8 cellular contexts compared by ENCODE assay signal in the genomic region with DNA sequence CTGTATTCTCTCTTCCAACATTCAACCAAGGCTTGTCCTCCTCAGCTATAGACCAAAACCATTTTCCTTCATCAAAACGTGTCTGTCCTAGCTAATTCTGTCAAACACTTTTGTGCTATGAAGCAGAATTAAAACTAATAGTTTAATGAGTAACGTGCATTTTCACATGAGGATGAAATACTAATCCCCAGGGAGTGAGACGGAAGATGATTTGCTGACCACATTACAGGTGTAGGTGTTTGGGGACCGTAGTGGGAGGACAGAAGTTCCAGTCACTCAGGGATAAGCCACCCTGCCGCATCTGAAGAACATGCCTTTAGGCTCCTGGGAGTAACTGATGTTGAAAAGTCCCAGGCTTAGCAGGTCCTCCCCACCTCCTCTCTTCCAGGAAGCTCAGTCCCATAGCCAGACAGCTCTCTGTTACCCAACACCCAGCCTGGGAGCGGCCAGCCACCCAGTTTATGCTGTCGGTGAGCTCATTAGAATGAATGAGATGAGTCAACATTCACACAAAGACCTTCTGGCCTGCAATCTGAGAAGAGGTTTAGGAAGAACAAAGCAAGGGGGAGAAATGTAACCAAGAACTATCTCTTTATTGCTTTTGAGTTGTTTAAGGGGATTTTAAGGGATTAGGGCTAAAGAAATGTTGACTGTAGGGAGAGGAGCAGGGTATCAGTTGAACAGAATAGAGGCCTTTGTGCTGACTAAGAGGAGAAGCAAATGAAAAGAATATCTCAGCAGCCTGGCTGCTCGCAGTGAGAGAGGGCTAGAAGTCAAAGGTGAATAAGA.
DNase-seq lines count a peak whose midpoint lies in the region; ATAC-seq, FAIRE-seq and TF ChIP-seq lines count a peak whose summit lies in the region.

No MANE protein-coding gene starts in this region.

- H3K4me3 ChIP-seq in GM23338 (no peak overlapping the region), IMR-90 (ENCODE audit: insufficient read depth, low read depth, low read length) (no peak overlapping the region), mammary epithelial cell (replicated peaks in 1 of 3; ENCODE audit: insufficient read depth in 1 of 3, low read depth in 2 of 3, low read length in 3 of 3) (no peak overlapping the region), small intestine (ENCODE audit: low read depth in 1 of 2, low read length in 2 of 2) (no peak overlapping the region)
- no peak overlapping the region for H3K4me3 ChIP-seq in CD8-positive, alpha-beta memory T cell (ENCODE audit: low read length)

- H3K36me3 Mint-ChIP-seq in GM23338 (ENCODE audit: low read depth): no peaks in the 10 kb centered on the region
- H3K36me3 Mint-ChIP-seq in CD8-positive, alpha-beta memory T cell: no peaks in the 10 kb centered on the region

- H3K9me3 ChIP-seq in IMR-90 (ENCODE audit: control insufficient read depth, insufficient read depth, low read length) (no peaks in the 10 kb centered on the region), mammary epithelial cell (replicated peaks; ENCODE audit: insufficient read depth, low read length) (no peaks in the 10 kb centered on the region), small intestine (ENCODE audit: control insufficient read depth, low read depth) (no peaks in the 10 kb centered on the region)
- H3K9me3 ChIP-seq in CD8-positive, alpha-beta memory T cell (ENCODE audit: low read length): no peaks in the 10 kb centered on the region

- no peak overlapping the region for H2BK20ac ChIP-seq in IMR-90 (ENCODE audit: low read depth, low read length)

- FAIRE-seq in small intestine (lab: Jason Lieb, UNC): no peak

- no peak overlapping the region; the same call in 1 of the 2 replicates for H3K4me2 ChIP-seq in GM23338
- H3K4me2 ChIP-seq in IMR-90 (ENCODE audit: low read depth, low read length): no peak overlapping the region
- H3K4me2 ChIP-seq in mammary epithelial cell (ENCODE audit: insufficient read depth, low read depth, low read length): no peak overlapping the region

- DNase-seq in GM04503 (ENCODE audit: low read depth): peak; percentile 5
- DNase-seq in GM23338 (ENCODE audit: low spot score): peak; percentile 73
- DNase-seq in IMR-90: peak; percentile 3
- peak; percentile 81 for DNase-seq in mammary epithelial cell
- no peak for DNase-seq in cerebellar cortex (ENCODE audit: low spot score)
- no peak for DNase-seq in CD8-positive, alpha-beta memory T cell
- no peak for DNase-seq in Right ventricle myocardium inferior (ENCODE audit: missing footprints)
- no peak for DNase-seq in small intestine

- no peaks in the 10 kb centered on the region for H3K27me3 ChIP-seq in GM23338 (ENCODE audit: insufficient read depth)
- no peaks in the 10 kb centered on the region for H3K27me3 ChIP-seq in IMR-90 (ENCODE audit: control insufficient read depth, insufficient read depth, low read length)
- peaks cover 3% of the 10 kb centered on the region for H3K27me3 ChIP-seq in mammary epithelial cell (ENCODE audit: insufficient read depth, low read length)
- no peaks in the 10 kb centered on the region for H3K27me3 ChIP-seq in CD8-positive, alpha-beta memory T cell (ENCODE audit: insufficient read depth, low read length, poor library complexity, severe bottlenecking)
- no peaks in the 10 kb centered on the region for H3K27me3 ChIP-seq in small intestine (ENCODE audit: control insufficient read depth in 2 of 2, insufficient read depth in 2 of 2, low read length in 2 of 2)

- H3K9me2 ChIP-seq in GM23338 (ENCODE audit: insufficient read depth): peaks cover 4% of the 10 kb centered on the region; the same call in 1 of the 2 replicates

- TF ChIP-seq POLR2A in IMR-90 (IDR thresholded peaks at IDR 0.05; ENCODE audit: low read depth, low read length): no peak

- H4K20me1 ChIP-seq in GM23338 (replicated peaks; ENCODE audit: insufficient read depth): no peaks in the 10 kb centered on the region
- no peaks in the 10 kb centered on the region for H4K20me1 ChIP-seq in IMR-90 (ENCODE audit: insufficient read depth, low read length)
- no peaks in the 10 kb centered on the region for H4K20me1 ChIP-seq in mammary epithelial cell (ENCODE audit: insufficient read depth, low read length)

- H3K27me3 Mint-ChIP-seq in GM23338 (ENCODE audit: insufficient read depth, low read depth, poor library complexity): peaks cover 8% of the 10 kb centered on the region
- H3K27me3 Mint-ChIP-seq in CD8-positive, alpha-beta memory T cell: peaks cover 10 to 26% of the 10 kb centered on the region in 2 donors

- H3K9ac ChIP-seq in IMR-90 (ENCODE audit: low read depth, low read length) (no peak overlapping the region), mammary epithelial cell (ENCODE audit: insufficient read depth, low read length) (no peak overlapping the region)

- peaks cover 17% of the 10 kb centered on the region for H3K4me1 Mint-ChIP-seq in GM23338
- no peaks in the 10 kb centered on the region for H3K4me1 Mint-ChIP-seq in CD8-positive, alpha-beta memory T cell

- H2BK120ac ChIP-seq in IMR-90 (ENCODE audit: low read depth, low read length): no peak overlapping the region

- H3K27ac Mint-ChIP-seq in GM23338: peak overlapping the region; percentile 58
- no peak overlapping the region for H3K27ac Mint-ChIP-seq in CD8-positive, alpha-beta memory T cell

- H2AFZ ChIP-seq in GM23338: peak overlapping the region; percentile 11; the same call in 1 of the 2 replicates
- H2AFZ ChIP-seq in IMR-90 (replicated peaks; ENCODE audit: low read length, poor library complexity): peak overlapping the region; percentile 33
- no peak overlapping the region for H2AFZ ChIP-seq in mammary epithelial cell (ENCODE audit: low read depth, low read length)

- H3K4ac ChIP-seq in IMR-90 (ENCODE audit: low read depth, low read length): no peak overlapping the region

- H3K36me3 ChIP-seq in GM23338 (ENCODE audit: insufficient read depth) (no peaks in the 10 kb centered on the region), IMR-90 (ENCODE audit: control insufficient read depth, insufficient read depth, low read length) (no peaks in the 10 kb centered on the region), mammary epithelial cell (ENCODE audit: insufficient read depth, low read length) (no peaks in the 10 kb centered on the region), small intestine (ENCODE audit: control insufficient read depth in 2 of 2, insufficient read depth in 2 of 2, low read length in 2 of 2) (no peaks in the 10 kb centered on the region)
- H3K36me3 ChIP-seq in CD8-positive, alpha-beta memory T cell (ENCODE audit: insufficient read depth, low read length): no peaks in the 10 kb centered on the region

- no peak overlapping the region for H3K18ac ChIP-seq in IMR-90 (ENCODE audit: low read depth, low read length)

- no peak overlapping the region for H3K56ac ChIP-seq in IMR-90 (ENCODE audit: extremely low read depth, insufficient read depth, low read length)

- no peak overlapping the region for H3K4me3 Mint-ChIP-seq in GM23338
- no peak overlapping the region for H3K4me3 Mint-ChIP-seq in CD8-positive, alpha-beta memory T cell

- no peak for TF ChIP-seq RAD21 in IMR-90 (IDR thresholded peaks at IDR 0.05; ENCODE audit: low read length)

- no peaks in the 10 kb centered on the region for H3F3A ChIP-seq in GM23338 (replicated peaks; ENCODE audit: low read depth)

- WGBS in IMR-90 (ENCODE audit: extremely low coverage in 2 of 2, insufficient read length in 1 of 2), 2 experiments: no CpG with 5 or more reads among the region's 8 CpGs
- WGBS in mammary epithelial cell (ENCODE audit: low coverage, missing lambda C conversion rate): 78% methylated on average over 7 of the region's 8 CpGs
- 48 to 54% (median 53%) methylated on average over 8 of the region's 8 CpGs for WGBS in small intestine, 3 donors

- peaks cover 15% of the 10 kb centered on the region for H3K4me1 ChIP-seq in GM23338 (ENCODE audit: insufficient read depth)
- no peaks in the 10 kb centered on the region for H3K4me1 ChIP-seq in IMR-90 (ENCODE audit: control insufficient read depth, insufficient read depth, low read length)
- H3K4me1 ChIP-seq in mammary epithelial cell (ENCODE audit: insufficient read depth, low read length): peaks cover 3% of the 10 kb centered on the region
- H3K4me1 ChIP-seq in CD8-positive, alpha-beta memory T cell (ENCODE audit: insufficient read depth, low read length): no peaks in the 10 kb centered on the region
- H3K4me1 ChIP-seq in small intestine (ENCODE audit: control insufficient read depth in 2 of 2, insufficient read depth in 1 of 2, low read depth in 1 of 2, low read length in 1 of 2): no peaks in the 10 kb centered on the region

- in situ Hi-C loops in IMR-90 (cut with MboI; ENCODE audit: low sequenced_read_pairs): no loop called here
- in situ Hi-C loops in mammary epithelial cell (cut with MboI; ENCODE audit: low sequenced_read_pairs in 2 of 2): no loop called here

- no peaks in the 10 kb centered on the region for H3K9me3 Mint-ChIP-seq in GM23338
- no peaks in the 10 kb centered on the region for H3K9me3 Mint-ChIP-seq in CD8-positive, alpha-beta memory T cell

- no peaks in the 10 kb centered on the region for H3K9me1 ChIP-seq in IMR-90 (ENCODE audit: insufficient read depth, low read length)

- POLR2A ChIA-PET in IMR-90 (lab: Charles Lee; ENCODE audit: unreplicated experiment): no interaction called here
- POLR2A ChIA-PET in CD8-positive, alpha-beta memory T cell (lab: Charles Lee): no interaction called here

- H4K5ac ChIP-seq in IMR-90 (ENCODE audit: low read depth, low read length): no peak overlapping the region

- BruUV-seq in IMR-90 (replicated peaks; lab: Mats Ljungman, UMichigan) (no TSS peak), mammary epithelial cell (replicated peaks; lab: Mats Ljungman, UMichigan) (no TSS peak)

- dilution Hi-C loops in IMR-90 (cut with HindIII; ENCODE audit: low sequenced_read_pairs, unreplicated experiment) (no loop called here), mammary epithelial cell (cut with HindIII; ENCODE audit: low sequenced_read_pairs) (no loop called here)

- H4K8ac ChIP-seq in IMR-90 (ENCODE audit: low read depth in 2 of 2, low read length in 2 of 2): no peak overlapping the region

- H3K79me2 ChIP-seq in GM23338 (replicated peaks; ENCODE audit: insufficient read depth) (no peaks in the 10 kb centered on the region), mammary epithelial cell (ENCODE audit: insufficient read depth, low read length) (no peaks in the 10 kb centered on the region)

- ATAC-seq in GM23338 (peak; percentile 96), IMR-90 (ENCODE audit: low read depth) (no peak), Right ventricle myocardium inferior (no peak)

- no peaks in the 10 kb centered on the region for H3K79me1 ChIP-seq in IMR-90 (ENCODE audit: low read depth in 1 of 2, low read length in 2 of 2)

- H3K27ac ChIP-seq in GM23338 (ENCODE audit: low read depth) (peak overlapping the region; percentile 8; the same call in 1 of the 2 replicates), IMR-90 (ENCODE audit: insufficient read depth, low read length) (no peak overlapping the region), mammary epithelial cell (ENCODE audit: insufficient read depth, low read depth, low read length) (no peak overlapping the region), small intestine (ENCODE audit: low read depth in 1 of 2, low read length in 1 of 2) (no peak overlapping the region)
- no peak overlapping the region for H3K27ac ChIP-seq in CD8-positive, alpha-beta memory T cell (ENCODE audit: low read depth, low read length)

- H3K23ac ChIP-seq in IMR-90 (ENCODE audit: low read depth, low read length): no peak overlapping the region

- TF ChIP-seq CTCF in GM23338 (conservative IDR thresholded peaks at IDR 0.05; ENCODE audit: low read depth in 2 of 2) (no peak), IMR-90 (conservative IDR thresholded peaks at IDR 0.05; ENCODE audit: low read depth, low read length) (no peak), mammary epithelial cell (conservative IDR thresholded peaks at IDR 0.05 in 1 of 2, IDR thresholded peaks at IDR 0.05 in 1 of 2; ENCODE audit: extremely low read depth in 1 of 2, insufficient read depth in 1 of 2, low read depth in 1 of 2, low read length in 2 of 2) (no peak)

- CTCF ChIA-PET in IMR-90 (lab: Yijun Ruan, JAX) (no interaction called here), mammary epithelial cell (lab: Charles Lee; ENCODE audit: low non-redundant PET) (interaction anchor here (0.5 to 0.7 kb wide), 3 partner anchors 9 to 329 kb away, joined by 4 to 5 read pairs (median 4); no protein-coding TSS in a partner anchor)
- CTCF ChIA-PET in CD8-positive, alpha-beta memory T cell (lab: Charles Lee): no interaction called here

- no peak overlapping the region for H4K91ac ChIP-seq in IMR-90 (ENCODE audit: insufficient read depth, low read depth, low read length)

- H2BK5ac ChIP-seq in IMR-90 (ENCODE audit: low read depth, low read length, poor library complexity, severe bottlenecking): no peak overlapping the region

- H2AK9ac ChIP-seq in IMR-90 (replicated peaks; ENCODE audit: low read depth, low read length, poor library complexity): no peak overlapping the region

- H2BK15ac ChIP-seq in IMR-90 (ENCODE audit: low read depth, low read length): no peak overlapping the region

- intact Hi-C loops in IMR-90 (cut with micrococcal nuclease) (no loop called here), mammary epithelial cell (cut with micrococcal nuclease) (no loop called here), Right ventricle myocardium inferior (cut with DNase I) (no loop called here)

- H3K14ac ChIP-seq in IMR-90 (replicated peaks; ENCODE audit: low read depth, low read length): no peak overlapping the region

- H2AK5ac ChIP-seq in IMR-90 (ENCODE audit: low read depth, low read length): no peak overlapping the region

Comparison
In these comparisons a context has a peak if more than half of its experiments do, and no peak if none do; other contexts are left out.
1. DNase-seq: peak in GM04503 (single experiment), GM23338 (single experiment), IMR-90 (single experiment) and mammary epithelial cell (single experiment); none in cerebellar cortex (single experiment), CD8-positive, alpha-beta memory T cell (0 of 5), Right ventricle myocardium inferior (single experiment) and small intestine (single experiment).